26 cellular contexts compared by ENCODE assay signal in the genomic region with DNA sequence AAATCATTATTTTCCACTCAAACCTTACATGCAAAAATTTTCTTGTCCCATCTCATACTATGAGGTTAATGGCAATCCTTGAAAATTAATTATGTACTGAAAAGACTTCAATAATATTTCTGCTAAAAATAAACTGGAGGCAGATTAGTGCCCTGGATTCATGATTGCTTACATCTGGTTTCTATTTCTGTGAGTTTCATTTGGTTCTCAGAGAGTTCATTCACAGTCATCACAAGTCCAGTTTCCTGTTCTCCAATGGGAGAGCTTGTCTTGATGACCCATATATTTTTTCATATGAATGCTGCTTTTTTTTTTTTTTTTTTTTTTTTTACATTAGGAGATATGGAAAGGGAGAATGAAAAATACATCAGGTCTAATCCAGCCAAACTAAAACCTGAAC. TPM values are rescaled to one million over a fixed set of nuclear protein-coding genes. Genes with fewer than 3 reads are reported as not detected.
"Had no signal": no experiment of that assay in that cellular context is flagged by ENCODE, and none has a peak within 500 bp of the region (broad histone marks: within the 10 kb centered on the region; RNA-seq: fewer than 3 reads in every experiment).

No MANE protein-coding gene starts in this region.

- FAIRE-seq: bronchial epithelial cell, endometrium, kidney had no signal

- DNase-seq: activated B cell treated with CpG ODN at 0.5 μM for 24 hours; activated CD8-positive, alpha-beta memory T cell treated with anti-CD3 and anti-CD28 coated beads, Interleukin-2, amount 10 ng/mL, durations not matched to agents 7 days and 5 days; activated CD8-positive, alpha-beta T cell treated with anti-CD3 and anti-CD28 coated beads, Interleukin-2, amount 10 ng/mL, durations not matched to agents 7 days and 5 days; activated naive CD4-positive, alpha-beta T cell; activated T-cell treated with anti-CD3 and anti-CD28 coated beads for 4 hours; activated T-cell treated with anti-CD3 and anti-CD28 coated beads, Interleukin-2, amount 50 U/mL, for 72 hours; anterior cingulate cortex; dermis blood vessel endothelial cell; effector CD8-positive, alpha-beta T cell; esophagus squamous epithelium; foreskin fibroblast; heart left ventricle; hypothalamus; immature natural killer cell; kidney; left colon; mammary epithelial cell; right lobe of liver; stimulated activated CD4-positive, alpha-beta T cell treated with anti-CD3 and anti-CD28 coated beads, Interleukin-4, amount 100 ng/mL, for 1 hour; stimulated activated naive CD8-positive, alpha-beta T cell treated with anti-CD3 and anti-CD28 coated beads, Interleukin-15, Interleukin-2, amounts not matched to agents 100 U/mL and 50 U/mL, for 24 hours; testis; transverse colon had no signal

- H3K4me3 ChIP-seq: esophagus squamous epithelium, heart left ventricle, right lobe of liver, testis, transverse colon had no signal

- H3K36me3 ChIP-seq: esophagus squamous epithelium, heart left ventricle, right lobe of liver, transverse colon had no signal

- H3K9me3 ChIP-seq: esophagus squamous epithelium, heart left ventricle, right lobe of liver, testis, transverse colon had no signal

- H3K27me3 ChIP-seq: testis had no signal

- ATAC-seq: activated CD8-positive, alpha-beta memory T cell treated with anti-CD3 and anti-CD28 coated beads, Interleukin-2, amount 10 ng/mL, durations not matched to agents 7 days and 5 days; activated CD8-positive, alpha-beta T cell treated with anti-CD3 and anti-CD28 coated beads, Interleukin-2, amount 10 ng/mL, durations not matched to agents 7 days and 5 days; activated naive CD4-positive, alpha-beta T cell treated with anti-CD3 and anti-CD28 coated beads, Interleukin-2, amount 50 U/mL, for 72 hours; activated T-cell treated with anti-CD3 and anti-CD28 coated beads, Interleukin-2, amount 50 U/mL, for 72 hours; heart left ventricle; left colon; right lobe of liver; stimulated activated naive CD8-positive, alpha-beta T cell treated with anti-CD3 and anti-CD28 coated beads, Interleukin-15, Interleukin-2, amounts not matched to agents 100 U/mL and 50 U/mL, for 24 hours had no signal

- H3K27ac ChIP-seq: heart left ventricle, right lobe of liver, testis, transverse colon had no signal

RNA-seq across cellular contexts. Expression of gene PTHLH, which starts 6.6 kb away (rescaled TPM):
- total RNA-seq: activated B cell treated with CpG ODN at 0.5 μM for 24 hours; activated CD8-positive, alpha-beta T cell treated with anti-CD3 and anti-CD28 coated beads, Interleukin-2, amount 10 ng/mL, durations not matched to agents 7 days and 5 days; activated naive CD4-positive, alpha-beta T cell treated with anti-CD3 and anti-CD28 coated beads, Interleukin-2, amount 50 U/mL, for 72 hours; activated T-cell treated with anti-CD3 and anti-CD28 coated beads, Interleukin-2, amount 50 U/mL, for 72 hours; dermis blood vessel endothelial cell; left colon; liver; right lobe of liver had no signal
- polyA plus RNA-seq: immature natural killer cell, liver had no signal
